In genomic region chrX:15816886-15817285, GRCh38 we compare ENCODE assay signal across 9 cellular contexts. TPM values are rescaled to one million over a fixed set of nuclear protein-coding genes. Genes with fewer than 3 reads are reported as not detected.
A peak's percentile ranks its signal among the peaks of the same experiment; 100 is the strongest.
DNase-seq lines count a peak whose midpoint lies in the region; ATAC-seq and TF ChIP-seq lines count a peak whose summit lies in the region.
"Had no signal": no experiment of that assay in that cellular context is flagged by ENCODE, and none has a peak within 500 bp of the region (broad histone marks: within the 10 kb centered on the region; RNA-seq: fewer than 3 reads in every experiment).

No MANE protein-coding gene starts in this region.

- DNase-seq in activated gamma-delta T cell treated with Interleukin-2 at 50 U/mL for 16 hours (peak; percentile 42), activated gamma-delta T cell (lab: John Stamatoyannopoulos, UW) (no peak), UCSD-AML1 (lab: John Stamatoyannopoulos, UW; ENCODE audit: unreplicated experiment) (peak; percentile 35), gastrocnemius medialis (no peak), inferior parietal cortex (ENCODE audit: extremely low spot score) (no peak)
- peak; percentile 4 to 24 (median 14) for DNase-seq in effector memory CD4-positive, alpha-beta T cell
- DNase-seq in stimulated activated CD8-positive, alpha-beta memory T cell treated with anti-CD3 and anti-CD28 coated beads, Interleukin-7, amount 100 ng/mL, for 48 hours (ENCODE audit: extremely low read depth in 1 of 2, low read depth in 1 of 2) = peak; percentile 19 to 25
- DNase-seq: NCI-H510A had no signal

- peaks cover 10% of the 10 kb centered on the region for H3K4me1 ChIP-seq in effector memory CD4-positive, alpha-beta T cell (ENCODE audit: control insufficient read depth, insufficient read depth, low read length, poor library complexity, severe bottlenecking)
- H3K4me1 ChIP-seq in gastrocnemius medialis = no peaks in the 10 kb centered on the region

- TF ChIP-seq CTCF in gastrocnemius medialis (IDR thresholded peaks at IDR 0.05 in 4 of 5, conservative IDR thresholded peaks at IDR 0.05 in 1 of 5) = no peak

- no peak overlapping the region for H3K4me3 ChIP-seq in effector memory CD4-positive, alpha-beta T cell (ENCODE audit: insufficient read depth, low read depth, low read length, poor library complexity, severe bottlenecking)
- H3K4me3 ChIP-seq in gastrocnemius medialis = no peak overlapping the region

- no peak for ATAC-seq in GM21723 (IDR thresholded peaks at IDR 0.05; ENCODE audit: unreplicated experiment)
- no peak for ATAC-seq in gastrocnemius medialis

- H3K27ac ChIP-seq in effector memory CD4-positive, alpha-beta T cell (ENCODE audit: insufficient read depth, low read length, poor library complexity, severe bottlenecking) = peak overlapping the region; percentile 15
- no peak overlapping the region for H3K27ac ChIP-seq in gastrocnemius medialis

- peaks cover 37% of the 10 kb centered on the region for H3K36me3 ChIP-seq in effector memory CD4-positive, alpha-beta T cell (ENCODE audit: control insufficient read depth, insufficient read depth, low read length)
- H3K36me3 ChIP-seq in gastrocnemius medialis = peaks cover 0 to 30% of the 10 kb centered on the region in 2 donors

- in situ Hi-C loops in gastrocnemius medialis (cut with MboI; ENCODE audit: low sequenced_read_pairs in 4 of 4) = loop anchor here in 1 of 4 donors (25.0 kb wide), 1 partner anchor 95 kb away; no protein-coding TSS in a partner anchor

- no peak for TF ChIP-seq POLR2A in gastrocnemius medialis (IDR thresholded peaks at IDR 0.05)

- H3K27me3 ChIP-seq in effector memory CD4-positive, alpha-beta T cell (replicated peaks; ENCODE audit: control insufficient read depth, insufficient read depth, low read length, poor library complexity, severe bottlenecking) = no peaks in the 10 kb centered on the region
- H3K27me3 ChIP-seq in gastrocnemius medialis = no peaks in the 10 kb centered on the region

- H3K9me3 ChIP-seq in effector memory CD4-positive, alpha-beta T cell (ENCODE audit: control insufficient read depth, low read length) = no peaks in the 10 kb centered on the region
- H3K9me3 ChIP-seq in gastrocnemius medialis = no peaks in the 10 kb centered on the region

- intact Hi-C loops in gastrocnemius medialis (cut with DNase I; ENCODE audit: low total_unique reads) = no loop called here

RNA-seq across cellular contexts. Expression of gene ZRSR2, which starts 26.6 kb away (rescaled TPM):
- 1 to 10 TPM; 3.9 to 8.4 (median 6.9) TPM for total RNA-seq in gastrocnemius medialis

RNA-seq across cellular contexts. Expression of gene AP1S2, which starts 37.7 kb away (rescaled TPM):
- 100 to 1,000 TPM in 3 of 4 donors, 10 to 100 TPM in 1; 79.8 to 155 (median 122) TPM for total RNA-seq in gastrocnemius medialis

Comparison
In these comparisons a context has a peak if more than half of its experiments do, and no peak if none do; other contexts are left out.
1. DNase-seq: peak in activated gamma-delta T cell treated with Interleukin-2 at 50 U/mL for 16 hours (single experiment), UCSD-AML1 (single experiment), effector memory CD4-positive, alpha-beta T cell (3 of 3) and stimulated activated CD8-positive, alpha-beta memory T cell treated with anti-CD3 and anti-CD28 coated beads, Interleukin-7, amount 100 ng/mL, for 48 hours (2 of 2); none in activated gamma-delta T cell (single experiment), gastrocnemius medialis (0 of 2) and inferior parietal cortex (single experiment).